2 cellular contexts compared by ENCODE assay signal in the genomic region with DNA sequence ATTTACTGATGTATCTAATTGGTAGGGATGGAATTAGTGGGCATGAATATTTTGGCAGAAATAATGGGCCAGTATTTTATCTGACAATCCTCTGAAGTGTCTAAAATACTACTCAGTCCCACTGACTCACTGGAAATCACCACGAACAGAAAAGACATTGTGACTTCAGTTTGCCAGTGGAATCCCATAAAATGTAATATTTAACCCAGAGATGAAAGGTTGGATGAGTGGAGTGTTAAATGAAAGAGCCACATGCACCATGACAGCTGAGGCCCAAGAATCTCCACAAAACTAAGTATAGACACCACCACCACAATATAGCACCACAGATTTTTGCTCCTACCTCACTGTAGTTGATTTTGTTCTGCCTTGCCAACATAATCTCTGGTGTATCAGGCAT.
A peak's percentile ranks its signal among the peaks of the same experiment; 100 is the strongest.
TF ChIP-seq lines count a peak whose summit lies in the region.

No MANE protein-coding gene starts in this region.

TF ChIP-seq in SK-N-SH treated with all-trans-retinoic acid at 6 μM for 48 hours, 23 proteins besides CTCF, POLR2A, EP300 and RAD21 (continued from another document):
- TF ChIP-seq, protein P1, sequence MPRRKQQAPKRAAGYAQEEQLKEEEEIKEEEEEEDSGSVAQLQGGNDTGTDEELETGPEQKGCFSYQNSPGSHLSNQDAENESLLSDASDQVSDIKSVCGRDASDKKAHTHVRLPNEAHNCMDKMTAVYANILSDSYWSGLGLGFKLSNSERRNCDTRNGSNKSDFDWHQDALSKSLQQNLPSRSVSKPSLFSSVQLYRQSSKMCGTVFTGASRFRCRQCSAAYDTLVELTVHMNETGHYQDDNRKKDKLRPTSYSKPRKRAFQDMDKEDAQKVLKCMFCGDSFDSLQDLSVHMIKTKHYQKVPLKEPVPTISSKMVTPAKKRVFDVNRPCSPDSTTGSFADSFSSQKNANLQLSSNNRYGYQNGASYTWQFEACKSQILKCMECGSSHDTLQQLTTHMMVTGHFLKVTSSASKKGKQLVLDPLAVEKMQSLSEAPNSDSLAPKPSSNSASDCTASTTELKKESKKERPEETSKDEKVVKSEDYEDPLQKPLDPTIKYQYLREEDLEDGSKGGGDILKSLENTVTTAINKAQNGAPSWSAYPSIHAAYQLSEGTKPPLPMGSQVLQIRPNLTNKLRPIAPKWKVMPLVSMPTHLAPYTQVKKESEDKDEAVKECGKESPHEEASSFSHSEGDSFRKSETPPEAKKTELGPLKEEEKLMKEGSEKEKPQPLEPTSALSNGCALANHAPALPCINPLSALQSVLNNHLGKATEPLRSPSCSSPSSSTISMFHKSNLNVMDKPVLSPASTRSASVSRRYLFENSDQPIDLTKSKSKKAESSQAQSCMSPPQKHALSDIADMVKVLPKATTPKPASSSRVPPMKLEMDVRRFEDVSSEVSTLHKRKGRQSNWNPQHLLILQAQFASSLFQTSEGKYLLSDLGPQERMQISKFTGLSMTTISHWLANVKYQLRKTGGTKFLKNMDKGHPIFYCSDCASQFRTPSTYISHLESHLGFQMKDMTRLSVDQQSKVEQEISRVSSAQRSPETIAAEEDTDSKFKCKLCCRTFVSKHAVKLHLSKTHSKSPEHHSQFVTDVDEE (CRISPR knock-in tag; IDR thresholded peaks at IDR 0.05) = no peak
- TF ChIP-seq ZNF565 (CRISPR knock-in tag; conservative IDR thresholded peaks at IDR 0.05; ENCODE audit: low read depth) (no peak), PPARA (CRISPR knock-in tag; IDR thresholded peaks at IDR 0.05; ENCODE audit: borderline replicate concordance) (no peak), RARB (CRISPR knock-in tag; IDR thresholded peaks at IDR 0.05) (no peak), ISL1 (CRISPR knock-in tag; IDR thresholded peaks at IDR 0.05) (0 out of 2 replicates have a peak, but pooled peaks have one; percentile 20), CSRNP3 (CRISPR knock-in tag; IDR thresholded peaks at IDR 0.05) (no peak), ZFP3 (CRISPR knock-in tag; IDR thresholded peaks at IDR 0.05) (no peak)

TF ChIP-seq in SK-N-SH, 30 proteins besides CTCF, POLR2A, EP300 and RAD21 (continued from another document):
- TF ChIP-seq, protein P2, sequence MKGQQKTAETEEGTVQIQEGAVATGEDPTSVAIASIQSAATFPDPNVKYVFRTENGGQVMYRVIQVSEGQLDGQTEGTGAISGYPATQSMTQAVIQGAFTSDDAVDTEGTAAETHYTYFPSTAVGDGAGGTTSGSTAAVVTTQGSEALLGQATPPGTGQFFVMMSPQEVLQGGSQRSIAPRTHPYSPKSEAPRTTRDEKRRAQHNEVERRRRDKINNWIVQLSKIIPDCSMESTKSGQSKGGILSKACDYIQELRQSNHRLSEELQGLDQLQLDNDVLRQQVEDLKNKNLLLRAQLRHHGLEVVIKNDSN (IDR thresholded peaks at IDR 0.05; ENCODE audit: borderline replicate concordance, low read depth) = no peak
- TF ChIP-seq FOXM1 (IDR thresholded peaks at IDR 0.05; ENCODE audit: low read depth) (no peak), SIN3A (IDR thresholded peaks at IDR 0.05; ENCODE audit: borderline replicate concordance, low read depth, low read length) (no peak)
- TF ChIP-seq, protein P3, sequence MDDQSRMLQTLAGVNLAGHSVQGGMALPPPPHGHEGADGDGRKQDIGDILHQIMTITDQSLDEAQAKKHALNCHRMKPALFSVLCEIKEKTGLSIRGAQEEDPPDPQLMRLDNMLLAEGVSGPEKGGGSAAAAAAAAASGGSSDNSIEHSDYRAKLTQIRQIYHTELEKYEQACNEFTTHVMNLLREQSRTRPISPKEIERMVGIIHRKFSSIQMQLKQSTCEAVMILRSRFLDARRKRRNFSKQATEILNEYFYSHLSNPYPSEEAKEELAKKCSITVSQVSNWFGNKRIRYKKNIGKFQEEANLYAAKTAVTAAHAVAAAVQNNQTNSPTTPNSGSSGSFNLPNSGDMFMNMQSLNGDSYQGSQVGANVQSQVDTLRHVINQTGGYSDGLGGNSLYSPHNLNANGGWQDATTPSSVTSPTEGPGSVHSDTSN (IDR thresholded peaks at IDR 0.05) = no peak
TF ChIP-seq in SK-N-SH: peak in this region for 0.
